ENCODE assay signal across 8 cellular contexts in genomic region chr12:79933580-79934264, GRCh38. TPM values are rescaled to one million over a fixed set of nuclear protein-coding genes. Genes with fewer than 3 reads are reported as not detected.
DNase-seq lines count a peak whose midpoint lies in the region; ATAC-seq and TF ChIP-seq lines count a peak whose summit lies in the region.

No MANE protein-coding gene starts in this region.

- no peak for TF ChIP-seq CTCF in fibroblast of villous mesenchyme (IDR thresholded peaks at IDR 0.05; ENCODE audit: insufficient read depth, low read depth, low read length)
- no peak for TF ChIP-seq CTCF in omental fat pad (IDR thresholded peaks at IDR 0.05)

- intact Hi-C loops in activated CD4-positive, alpha-beta memory T cell treated with anti-CD3 and anti-CD28 coated beads for 36 hours (cut with micrococcal nuclease), result loop anchor here (2.0 kb wide), 2 partner anchors 245 to 253 kb away; no protein-coding TSS in a partner anchor

- H3K36me3 Mint-ChIP-seq in activated CD4-positive, alpha-beta memory T cell treated with anti-CD3 and anti-CD28 coated beads for 36 hours, result peaks cover 9% of the 10 kb centered on the region

- CTCF ChIA-PET in activated CD4-positive, alpha-beta memory T cell treated with anti-CD3 and anti-CD28 coated beads for 36 hours (lab: Charles Lee), result interaction anchor here (0.6 to 1.8 kb wide), 2 partner anchors 47 to 99 kb away, joined by 3 to 11 read pairs; no protein-coding TSS in a partner anchor

- DNase-seq in stimulated activated CD4-positive, alpha-beta T cell treated with anti-CD3 and anti-CD28 coated beads, Interleukin-4, amount 100 ng/mL, for 24 hours, result peak; percentile 5
- no peak for DNase-seq in stimulated activated CD4-positive, alpha-beta T cell treated with anti-CD3 and anti-CD28 coated beads, Interleukin-1b, Interleukin-23, amount 100 ng/mL, for 48 hours
- DNase-seq in HT1080 (ENCODE audit: low read depth) (peak; percentile 23), fibroblast of villous mesenchyme (ENCODE audit: low read depth) (peak; percentile 19), omental fat pad (ENCODE audit: low spot score) (no peak), amniotic stem cell (lab: John Stamatoyannopoulos, UW) (no peak)
- peak; percentile 26 for DNase-seq in activated CD4-positive, alpha-beta memory T cell treated with anti-CD3 and anti-CD28 coated beads for 36 hours

- peak overlapping the region; percentile 85 for H3K4me3 Mint-ChIP-seq in activated CD4-positive, alpha-beta memory T cell treated with anti-CD3 and anti-CD28 coated beads for 36 hours

- H3K4me1 Mint-ChIP-seq in activated CD4-positive, alpha-beta memory T cell treated with anti-CD3 and anti-CD28 coated beads for 36 hours (ENCODE audit: low read depth), result peaks cover 44% of the 10 kb centered on the region

- H3K4me3 ChIP-seq in fibroblast of villous mesenchyme (ENCODE audit: low read depth, low read length), result peak overlapping the region; percentile 90

- H3K27ac Mint-ChIP-seq in activated CD4-positive, alpha-beta memory T cell treated with anti-CD3 and anti-CD28 coated beads for 36 hours, result peak overlapping the region; percentile 99

- no peaks in the 10 kb centered on the region for H3K27me3 Mint-ChIP-seq in activated CD4-positive, alpha-beta memory T cell treated with anti-CD3 and anti-CD28 coated beads for 36 hours

- peak; percentile 21 for ATAC-seq in omental fat pad (ENCODE audit: low FRiP score)
- no peak for ATAC-seq in HG02870 (IDR thresholded peaks at IDR 0.05; ENCODE audit: unreplicated experiment)

- no peaks in the 10 kb centered on the region for H3K9me3 Mint-ChIP-seq in activated CD4-positive, alpha-beta memory T cell treated with anti-CD3 and anti-CD28 coated beads for 36 hours

- POLR2A ChIA-PET in activated CD4-positive, alpha-beta memory T cell treated with anti-CD3 and anti-CD28 coated beads for 36 hours (lab: Charles Lee), result interaction anchor here (1.0 to 1.1 kb wide), 3 partner anchors 9 to 88 kb away, joined by 3 read pairs; no protein-coding TSS in a partner anchor

RNA-seq across cellular contexts. Expression of gene PPP1R12A, which starts 1.2 kb away (rescaled TPM):
- 36.3 and 43.4 TPM in 2 replicates for total RNA-seq in HT1080 (2014; rRNA removed; shearing (Covaris generic))
- 26.5 and 40.2 TPM in 2 replicates for polyA plus RNA-seq in HT1080 (2015; cell fraction: cytosol; rRNA removed)
- polyA plus RNA-seq in HT1080 (2015; cell fraction: nucleus; rRNA removed), result 85.9 and 107 TPM in 2 replicates
- 10 to 100 TPM; 74.5 to 75.7 TPM for total RNA-seq in activated CD4-positive, alpha-beta memory T cell treated with anti-CD3 and anti-CD28 coated beads for 36 hours
- total RNA-seq in fibroblast of villous mesenchyme (188 and 207 TPM in 2 replicates), omental fat pad (100 to 1,000 TPM in 1 of 4 donors, 10 to 100 TPM in 3; 49.3 to 153 (median 78.0) TPM)

Comparison
In these comparisons a context has a peak if more than half of its experiments do, and no peak if none do; other contexts are left out.
1. DNase-seq: peak in stimulated activated CD4-positive, alpha-beta T cell treated with anti-CD3 and anti-CD28 coated beads, Interleukin-4, amount 100 ng/mL, for 24 hours (single experiment), HT1080 (single experiment), activated CD4-positive, alpha-beta memory T cell treated with anti-CD3 and anti-CD28 coated beads for 36 hours (single experiment) and fibroblast of villous mesenchyme (single experiment); none in stimulated activated CD4-positive, alpha-beta T cell treated with anti-CD3 and anti-CD28 coated beads, Interleukin-1b, Interleukin-23, amount 100 ng/mL, for 48 hours (single experiment), omental fat pad (single experiment) and amniotic stem cell (single experiment).